In the genomic region with DNA sequence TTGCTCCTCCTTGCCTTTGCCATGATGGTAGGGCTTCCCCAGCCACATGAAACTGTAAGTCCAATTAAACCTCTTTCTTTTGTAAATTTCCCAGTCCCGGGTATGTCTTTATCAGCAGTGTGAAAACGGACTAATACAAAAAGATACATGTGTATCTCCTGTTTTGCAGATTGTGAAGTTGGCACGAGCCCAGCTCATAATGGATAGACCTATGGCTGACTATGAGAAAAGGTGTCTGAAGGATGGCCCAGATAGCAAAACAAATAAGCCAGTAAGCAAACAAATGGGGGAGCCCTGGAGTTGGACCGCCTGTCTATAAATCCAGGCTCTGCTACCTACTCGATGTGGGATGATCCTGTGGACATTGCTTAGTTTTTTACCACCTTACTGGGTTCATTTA, we compare ENCODE assay signal across 21 cellular contexts.
"Had no signal": no experiment of that assay in that cellular context is flagged by ENCODE, and none has a peak within 500 bp of the region (broad histone marks: within the 10 kb centered on the region; RNA-seq: fewer than 3 reads in every experiment).

No MANE protein-coding gene starts in this region.

- H3K4me1 ChIP-seq: esophagus squamous epithelium, gastrocnemius medialis, parathyroid adenoma, stomach, suprapubic skin, transverse colon had no signal

- H3K9me3 ChIP-seq: esophagus squamous epithelium, gastrocnemius medialis, stomach, suprapubic skin, transverse colon had no signal

- DNase-seq: activated CD4-positive, alpha-beta memory T cell treated with anti-CD3 and anti-CD28 coated beads, Interleukin-2, amount 10 ng/mL, durations not matched to agents 7 days and 5 days; activated CD4-positive, alpha-beta T cell treated with anti-CD3 and anti-CD28 coated beads for 48 hours; activated gamma-delta T cell; activated naive CD4-positive, alpha-beta T cell treated with anti-CD3 and anti-CD28 coated beads, Interleukin-2, amount 50 U/mL, for 16 hours; activated naive CD8-positive, alpha-beta T cell treated with anti-CD3 and anti-CD28 coated beads, Interleukin-2, amount 50 U/mL, for 24 hours; cortex of kidney; endodermal cell; esophagus squamous epithelium; gastrocnemius medialis; hippocampal formation; islet precursor cell; left cardiac atrium; naive B cell; nucleus accumbens; right cardiac atrium; stimulated activated CD4-positive, alpha-beta T cell treated with anti-CD3 and anti-CD28 coated beads, Interleukin-4, amount 100 ng/mL, for 4 hours; stomach; transverse colon had no signal

- H3K4me3 ChIP-seq: cardiac muscle cell, esophagus squamous epithelium, gastrocnemius medialis, stomach, suprapubic skin, transverse colon had no signal

- H3K27ac ChIP-seq: cardiac muscle cell, esophagus squamous epithelium, gastrocnemius medialis, parathyroid adenoma, stomach, suprapubic skin, transverse colon had no signal

- H3K36me3 ChIP-seq: cardiac muscle cell, esophagus squamous epithelium, gastrocnemius medialis, stomach, suprapubic skin, transverse colon had no signal

- H3K27me3 ChIP-seq: gastrocnemius medialis, stomach, suprapubic skin had no signal
